ENCODE assay signal across 23 cellular contexts in the genomic region with DNA sequence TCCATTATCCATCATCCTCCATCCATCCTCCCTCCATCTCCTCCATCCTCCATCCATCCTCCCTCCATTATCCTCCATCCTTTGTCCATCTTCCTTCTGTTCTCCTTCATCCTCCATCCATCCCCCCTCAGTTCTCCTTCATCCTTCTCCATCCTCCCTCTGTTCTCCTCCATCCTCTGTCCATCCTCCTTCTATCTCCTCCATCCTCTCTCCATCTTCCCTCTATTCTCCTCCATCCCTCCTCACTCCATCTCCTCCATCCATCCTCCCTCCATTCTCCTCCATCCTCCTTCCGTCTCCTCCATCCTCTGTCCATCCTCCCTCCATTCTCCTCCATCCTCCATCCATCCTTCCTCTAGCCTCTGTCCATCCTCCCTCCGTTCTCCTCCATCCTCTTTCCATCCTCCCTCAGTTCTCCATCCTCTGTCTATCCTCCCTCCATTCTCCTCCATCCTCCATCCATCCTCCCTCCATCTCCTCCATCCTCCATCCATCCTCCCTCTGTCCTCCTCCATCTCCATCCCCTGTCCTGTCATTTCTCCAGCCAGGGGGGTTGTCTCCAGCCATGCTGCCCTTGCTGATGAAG.
"Had no signal": no experiment of that assay in that cellular context is flagged by ENCODE, and none has a peak within 500 bp of the region (broad histone marks: within the 10 kb centered on the region; RNA-seq: fewer than 3 reads in every experiment).

No MANE protein-coding gene starts in this region.

- H3K4me1 Mint-ChIP-seq: immature natural killer cell; stimulated activated memory B cell treated with anti-CD40 and anti-IgM and Interleukin-4, amounts not matched to agents 10 μg/mL and 1 μg/mL and 100 μg/mL, for 72 hours had no signal

- H3K27me3 Mint-ChIP-seq: dendritic cell treated with granulocyte-macrophage colony-stimulating factor and Interleukin-4, amounts not matched to agents 40 ng/mL and 50 ng/mL, for 4 days; stimulated activated memory B cell treated with anti-CD40 and anti-IgM and Interleukin-4, amounts not matched to agents 10 μg/mL and 1 μg/mL and 100 μg/mL, for 72 hours had no signal

- FAIRE-seq: endothelial cell of umbilical vein had no signal

- DNase-seq: colonic mucosa; effector CD8-positive, alpha-beta T cell; foreskin keratinocyte; hypothalamus; immature natural killer cell; islet precursor cell; kidney glomerular epithelial cell; left ventricle myocardium superior; lower lobe of right lung; nucleus accumbens; sigmoid colon; stimulated activated CD4-positive, alpha-beta T cell treated with anti-CD3 and anti-CD28 coated beads, Interleukin-4, amount 100 ng/mL, for 4 hours; stimulated activated naive CD8-positive, alpha-beta T cell treated with anti-CD3 and anti-CD28 coated beads, Interleukin-15, Interleukin-2, amounts not matched to agents 100 U/mL and 50 U/mL, for 24 hours; substantia nigra; testis; tibial artery had no signal

- H3K9me3 Mint-ChIP-seq: dendritic cell treated with granulocyte-macrophage colony-stimulating factor and Interleukin-4, amounts not matched to agents 40 ng/mL and 50 ng/mL, for 4 days; natural killer cell treated with Interleukin-12 subunit alpha and Interleukin-12 subunit beta and Interleukin-15 and Interleukin-18, amount 100 ng/mL, for 72 hours; neural progenitor cell had no signal

- ATAC-seq: foreskin keratinocyte; gastroesophageal sphincter; left ventricle myocardium superior; lower lobe of right lung; natural killer cell treated with Interleukin-12 subunit alpha and Interleukin-12 subunit beta and Interleukin-15 and Interleukin-18, amount 100 ng/mL, for 72 hours; stimulated activated memory B cell treated with anti-CD40 and anti-IgM and Interleukin-4, amounts not matched to agents 10 μg/mL and 1 μg/mL and 100 μg/mL, for 72 hours; stimulated activated naive CD8-positive, alpha-beta T cell treated with anti-CD3 and anti-CD28 coated beads, Interleukin-15, Interleukin-2, amounts not matched to agents 100 U/mL and 50 U/mL, for 24 hours had no signal

- H3K36me3 Mint-ChIP-seq: immature natural killer cell; natural killer cell treated with Interleukin-12 subunit alpha and Interleukin-12 subunit beta and Interleukin-15 and Interleukin-18, amount 100 ng/mL, for 72 hours; type B pancreatic cell had no signal

- H3K27ac Mint-ChIP-seq: dendritic cell treated with granulocyte-macrophage colony-stimulating factor and Interleukin-4, amounts not matched to agents 40 ng/mL and 50 ng/mL, for 4 days; immature natural killer cell; neural progenitor cell; stimulated activated memory B cell treated with anti-CD40 and anti-IgM and Interleukin-4, amounts not matched to agents 10 μg/mL and 1 μg/mL and 100 μg/mL, for 72 hours; type B pancreatic cell had no signal

- H3K4me3 Mint-ChIP-seq: dendritic cell treated with granulocyte-macrophage colony-stimulating factor and Interleukin-4, amounts not matched to agents 40 ng/mL and 50 ng/mL, for 4 days; immature natural killer cell; natural killer cell treated with Interleukin-12 subunit alpha and Interleukin-12 subunit beta and Interleukin-15 and Interleukin-18, amount 100 ng/mL, for 72 hours; neural progenitor cell; stimulated activated memory B cell treated with anti-CD40 and anti-IgM and Interleukin-4, amounts not matched to agents 10 μg/mL and 1 μg/mL and 100 μg/mL, for 72 hours; type B pancreatic cell had no signal
